In the genomic region with DNA sequence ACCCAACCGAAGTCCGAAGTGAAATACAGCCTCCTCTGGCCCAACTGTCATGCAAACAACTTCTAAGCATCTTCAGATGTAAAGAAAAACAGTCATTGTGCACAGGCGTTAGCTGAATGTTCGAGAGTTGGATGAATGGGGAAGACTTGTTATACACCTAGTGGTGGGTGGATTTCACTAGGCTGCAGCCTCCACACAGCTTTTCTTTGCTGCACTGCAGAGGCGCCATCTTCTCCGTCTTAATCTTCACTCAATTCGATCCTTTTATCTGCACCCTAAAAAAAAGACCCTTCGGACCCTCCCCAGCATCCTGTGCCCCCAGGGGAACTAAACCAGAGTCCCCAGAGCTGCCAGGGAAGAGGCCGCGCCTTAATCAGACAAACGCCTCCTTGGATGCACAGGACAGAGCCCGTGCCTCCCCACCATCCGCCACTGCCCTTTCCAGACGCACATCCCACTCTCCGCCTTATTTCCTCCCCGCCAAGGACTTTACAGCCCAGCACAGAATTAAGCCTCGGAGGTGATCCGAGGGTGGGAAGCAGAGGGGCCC, we compare ENCODE assay signal across 8 cellular contexts. TPM values are rescaled to one million over a fixed set of nuclear protein-coding genes. Genes with fewer than 3 reads are reported as not detected.
DNase-seq lines count a peak whose midpoint lies in the region; ATAC-seq and TF ChIP-seq lines count a peak whose summit lies in the region.

No MANE protein-coding gene starts in this region.

- DNase-seq in GM03348 (ENCODE audit: low spot score) (peak; percentile 70), HFFc6 (peak; percentile 57), NCI-H1105 (lab: John Stamatoyannopoulos, UW) (peak; percentile 75), islet precursor cell (peak; percentile 78), smooth muscle cell of the brain vasculature (ENCODE audit: low read depth, low spot score) (peak; percentile 45)
- DNase-seq in central memory CD4-positive, alpha-beta T cell, result peak; percentile 43

- H3K9me3 Mint-ChIP-seq in HFFc6, result no peaks in the 10 kb centered on the region
- H3K9me3 Mint-ChIP-seq in T-helper 1 cell treated with Interleukin-12 subunit alpha and Interleukin-12 subunit beta and Interleukin-4 antibody, amounts not matched to agents 30 μg/mL and 1 μg/mL, for 36 hours, result no peaks in the 10 kb centered on the region

- peak; percentile 68 for TF ChIP-seq CTCF in HFFc6 (IDR thresholded peaks at IDR 0.05)

- no peak for ATAC-seq in HG03039 (IDR thresholded peaks at IDR 0.05; ENCODE audit: unreplicated experiment)

- peak overlapping the region; percentile 91 for H3K27ac Mint-ChIP-seq in HFFc6
- peak overlapping the region; percentile 74 for H3K27ac Mint-ChIP-seq in T-helper 1 cell treated with Interleukin-12 subunit alpha and Interleukin-12 subunit beta and Interleukin-4 antibody, amounts not matched to agents 30 μg/mL and 1 μg/mL, for 36 hours

- H3K27me3 Mint-ChIP-seq in HFFc6 (ENCODE audit: insufficient read depth), result peaks cover 3% of the 10 kb centered on the region
- peaks cover 9% of the 10 kb centered on the region for H3K27me3 Mint-ChIP-seq in T-helper 1 cell treated with Interleukin-12 subunit alpha and Interleukin-12 subunit beta and Interleukin-4 antibody, amounts not matched to agents 30 μg/mL and 1 μg/mL, for 36 hours (ENCODE audit: low read depth)

- H3K4me3 Mint-ChIP-seq in HFFc6, result peak overlapping the region; percentile 99
- H3K4me3 Mint-ChIP-seq in T-helper 1 cell treated with Interleukin-12 subunit alpha and Interleukin-12 subunit beta and Interleukin-4 antibody, amounts not matched to agents 30 μg/mL and 1 μg/mL, for 36 hours, result peak overlapping the region; percentile 93

- H3K4me1 Mint-ChIP-seq in HFFc6 (ENCODE audit: low read depth), result peaks cover 50% of the 10 kb centered on the region
- H3K4me1 Mint-ChIP-seq in T-helper 1 cell treated with Interleukin-12 subunit alpha and Interleukin-12 subunit beta and Interleukin-4 antibody, amounts not matched to agents 30 μg/mL and 1 μg/mL, for 36 hours (ENCODE audit: low read depth), result peaks cover 21% of the 10 kb centered on the region

- peaks cover 6% of the 10 kb centered on the region for H3K36me3 Mint-ChIP-seq in HFFc6 (ENCODE audit: low read depth)
- peaks cover 3% of the 10 kb centered on the region for H3K36me3 Mint-ChIP-seq in T-helper 1 cell treated with Interleukin-12 subunit alpha and Interleukin-12 subunit beta and Interleukin-4 antibody, amounts not matched to agents 30 μg/mL and 1 μg/mL, for 36 hours (ENCODE audit: low read depth)

RNA-seq across cellular contexts. Expression of a gene that starts 1.4 kb away (rescaled TPM):
- total RNA-seq in HFFc6 (2021; fragmentation: NEBNext Ultra II Directional; extraction: Animal tissue kit (Norgen Biotek cat#: 25700)), result 100 to 1,000 TPM; 396 to 438 (median 425) TPM
